ENCODE assay signal across 33 cellular contexts in genomic region chr1:232875536-232875935, GRCh38.
"Had no signal": no experiment of that assay in that cellular context is flagged by ENCODE, and none has a peak within 500 bp of the region (broad histone marks: within the 10 kb centered on the region; RNA-seq: fewer than 3 reads in every experiment).

No MANE protein-coding gene starts in this region.

- H3K9me3 ChIP-seq: ascending aorta, colonic mucosa, gastrocnemius medialis, left ventricle myocardium inferior, mucosa of descending colon, ovary, right lobe of liver, tibial nerve had no signal

- H3K27ac ChIP-seq: ascending aorta, cardiac muscle cell, colonic mucosa, dorsolateral prefrontal cortex, gastrocnemius medialis, hepatocyte, left ventricle myocardium inferior, ovary, right lobe of liver, tibial nerve had no signal

- DNase-seq: activated CD4-positive, alpha-beta T cell treated with anti-CD3 and anti-CD28 coated beads for 4 hours; activated CD4-positive, alpha-beta T cell treated with anti-CD3 and anti-CD28 coated beads, Interleukin-2, amount 50 U/mL, for 48 hours; activated CD4-positive, CD25-positive, alpha-beta regulatory T cell; activated CD8-positive, alpha-beta memory T cell treated with anti-CD3 and anti-CD28 coated beads for 24 hours; activated effector memory CD4-positive, alpha-beta T cell treated with anti-CD3 and anti-CD28 coated beads, Interleukin-2, amount 50 U/mL, for 16 hours; activated naive CD4-positive, alpha-beta T cell treated with anti-CD3 and anti-CD28 coated beads for 36 hours; activated naive CD8-positive, alpha-beta T cell treated with anti-CD3 and anti-CD28 coated beads for 36 hours; cerebellar nuclear complex; colonic mucosa; dorsolateral prefrontal cortex; effector memory CD4-positive, alpha-beta T cell; erythroblast; gastrocnemius medialis; glutamatergic neuron; islet precursor cell; left ventricle myocardium inferior; mucosa of descending colon; ovary; right lobe of liver; small intestine; stimulated activated CD4-positive, alpha-beta T cell treated with anti-CD3 and anti-CD28 coated beads, Interleukin-4, amount 100 ng/mL, for 4 hours; stimulated activated CD8-positive, alpha-beta memory T cell treated with anti-CD3 and anti-CD28 coated beads, Interleukin-4, amount 100 ng/mL, for 48 hours; T-helper 1 cell had no signal

- H3K36me3 ChIP-seq: ascending aorta, cardiac muscle cell, colonic mucosa, gastrocnemius medialis, left ventricle myocardium inferior, ovary, right lobe of liver, tibial nerve had no signal

- H3K4me3 Mint-ChIP-seq: activated naive CD4-positive, alpha-beta T cell treated with anti-CD3 and anti-CD28 coated beads for 36 hours; activated naive CD8-positive, alpha-beta T cell treated with anti-CD3 and anti-CD28 coated beads for 36 hours; brain; natural killer cell treated with Interleukin-12 subunit alpha and Interleukin-12 subunit beta and Interleukin-15 and Interleukin-18, amount 100 ng/mL, for 72 hours; stimulated activated memory B cell treated with anti-CD40 and anti-IgM and Interleukin-4, amounts not matched to agents 10 μg/mL and 1 μg/mL and 100 μg/mL, for 72 hours; T-helper 2 cell treated with Interferon-gamma antibody and Interleukin-4, amounts not matched to agents 5 μg/mL and 100 μg/mL, for 36 hours had no signal

- ATAC-seq: gastrocnemius medialis; mucosa of descending colon; natural killer cell treated with Interleukin-12 subunit alpha and Interleukin-12 subunit beta and Interleukin-15 and Interleukin-18, amount 100 ng/mL, for 72 hours; right lobe of liver; stimulated activated memory B cell treated with anti-CD40 and anti-IgM and Interleukin-4, amounts not matched to agents 10 μg/mL and 1 μg/mL and 100 μg/mL, for 72 hours had no signal

- H3K36me3 Mint-ChIP-seq: activated naive CD8-positive, alpha-beta T cell treated with anti-CD3 and anti-CD28 coated beads for 36 hours; brain; natural killer cell treated with Interleukin-12 subunit alpha and Interleukin-12 subunit beta and Interleukin-15 and Interleukin-18, amount 100 ng/mL, for 72 hours; stimulated activated memory B cell treated with anti-CD40 and anti-IgM and Interleukin-4, amounts not matched to agents 10 μg/mL and 1 μg/mL and 100 μg/mL, for 72 hours had no signal

- H3K79me2 ChIP-seq: hepatocyte had no signal

- H3K9me3 Mint-ChIP-seq: activated naive CD4-positive, alpha-beta T cell treated with anti-CD3 and anti-CD28 coated beads for 36 hours; brain; natural killer cell treated with Interleukin-12 subunit alpha and Interleukin-12 subunit beta and Interleukin-15 and Interleukin-18, amount 100 ng/mL, for 72 hours; T-helper 2 cell treated with Interferon-gamma antibody and Interleukin-4, amounts not matched to agents 5 μg/mL and 100 μg/mL, for 36 hours had no signal

- FAIRE-seq: small intestine had no signal

- H3K27ac Mint-ChIP-seq: activated naive CD4-positive, alpha-beta T cell treated with anti-CD3 and anti-CD28 coated beads for 36 hours; activated naive CD8-positive, alpha-beta T cell treated with anti-CD3 and anti-CD28 coated beads for 36 hours; natural killer cell treated with Interleukin-12 subunit alpha and Interleukin-12 subunit beta and Interleukin-15 and Interleukin-18, amount 100 ng/mL, for 72 hours; progenitor cell of endocrine pancreas; stimulated activated memory B cell treated with anti-CD40 and anti-IgM and Interleukin-4, amounts not matched to agents 10 μg/mL and 1 μg/mL and 100 μg/mL, for 72 hours; T-helper 2 cell treated with Interferon-gamma antibody and Interleukin-4, amounts not matched to agents 5 μg/mL and 100 μg/mL, for 36 hours had no signal

- H3K4me1 ChIP-seq: ascending aorta, colonic mucosa, gastrocnemius medialis, left ventricle myocardium inferior, right lobe of liver, tibial nerve had no signal

- H3K27me3 ChIP-seq: ascending aorta, cardiac muscle cell, colonic mucosa, dorsolateral prefrontal cortex, gastrocnemius medialis, hepatocyte, ovary, right lobe of liver, tibial nerve had no signal

- H3K4me3 ChIP-seq: ascending aorta, cardiac muscle cell, colonic mucosa, dorsolateral prefrontal cortex, gastrocnemius medialis, hepatocyte, left ventricle myocardium inferior, lung, mucosa of descending colon, ovary, right lobe of liver, tibial nerve had no signal

- H2AFZ ChIP-seq: hepatocyte had no signal

- H3K4me2 ChIP-seq: hepatocyte had no signal
